In genomic region chr7:20647908-20648776, GRCh38 we compare ENCODE assay signal across 9 cellular contexts. TPM values are rescaled to one million over a fixed set of nuclear protein-coding genes. Genes with fewer than 3 reads are reported as not detected.
A peak's percentile ranks its signal among the peaks of the same experiment; 100 is the strongest.
DNase-seq lines count a peak whose midpoint lies in the region; ATAC-seq and TF ChIP-seq lines count a peak whose summit lies in the region.
"Had no signal": no experiment of that assay in that cellular context is flagged by ENCODE, and none has a peak within 500 bp of the region (broad histone marks: within the 10 kb centered on the region; RNA-seq: fewer than 3 reads in every experiment).

No MANE protein-coding gene starts in this region.

- H3K4me3 Mint-ChIP-seq in nephron = no peak overlapping the region
- H3K4me3 Mint-ChIP-seq: dendritic cell treated with granulocyte-macrophage colony-stimulating factor and Interleukin-4, amounts not matched to agents 40 ng/mL and 50 ng/mL, for 4 days had no signal

- H3K4me1 Mint-ChIP-seq in nephron = no peaks in the 10 kb centered on the region

- intact Hi-C loops in heart right ventricle (cut with DNase I) = no loop called here
- intact Hi-C loops in right cardiac atrium (cut with DNase I) = no loop called here

- ATAC-seq in heart right ventricle = no peak
- ATAC-seq in right cardiac atrium = no peak

- no peaks in the 10 kb centered on the region for H3K36me3 Mint-ChIP-seq in nephron (ENCODE audit: low read depth)

- DNase-seq in heart right ventricle (no peak), right cardiac atrium (no peak), retina (no peak), OCI-M2 (lab: John Stamatoyannopoulos, UW; ENCODE audit: unreplicated experiment) (no peak), AG08395 (ENCODE audit: low spot score) (no peak)

- no peak overlapping the region for H3K27ac ChIP-seq in heart right ventricle
- H3K27ac ChIP-seq in right cardiac atrium (ENCODE audit: low read length) = no peak overlapping the region
- H3K27ac ChIP-seq in VCaP = no peak overlapping the region

- TF ChIP-seq CTCF in heart right ventricle (IDR thresholded peaks at IDR 0.05) (peak in 5 of 9 donors; percentile 12 to 38 (median 26)), VCaP (conservative IDR thresholded peaks at IDR 0.05) (peak; percentile 84), nephron (IDR thresholded peaks at IDR 0.05; ENCODE audit: unreplicated experiment in 3 of 3) (peak; percentile 42 to 52 (median 52))

- H3K4me3 ChIP-seq in heart right ventricle = no peak overlapping the region
- no peak overlapping the region for H3K4me3 ChIP-seq in right cardiac atrium (ENCODE audit: low read length)

- peak; percentile 74 for TF ChIP-seq RAD21 in Ishikawa (IDR thresholded peaks at IDR 0.05; ENCODE audit: low read depth)

- no peaks in the 10 kb centered on the region for H3K9me3 Mint-ChIP-seq in nephron
- H3K9me3 Mint-ChIP-seq: dendritic cell treated with granulocyte-macrophage colony-stimulating factor and Interleukin-4, amounts not matched to agents 40 ng/mL and 50 ng/mL, for 4 days had no signal

- H3K27me3 Mint-ChIP-seq in nephron (ENCODE audit: low read depth) = no peaks in the 10 kb centered on the region
- H3K27me3 Mint-ChIP-seq: dendritic cell treated with granulocyte-macrophage colony-stimulating factor and Interleukin-4, amounts not matched to agents 40 ng/mL and 50 ng/mL, for 4 days had no signal

- no peak overlapping the region for H3K27ac Mint-ChIP-seq in nephron
- H3K27ac Mint-ChIP-seq: dendritic cell treated with granulocyte-macrophage colony-stimulating factor and Interleukin-4, amounts not matched to agents 40 ng/mL and 50 ng/mL, for 4 days had no signal

- H3K9me3 ChIP-seq in heart right ventricle (peaks cover 0 to under 1% (median 0%) of the 10 kb centered on the region in 11 donors), right cardiac atrium (ENCODE audit: control insufficient read depth, low read length) (no peaks in the 10 kb centered on the region)

- no peak for TF ChIP-seq EP300 in Ishikawa (IDR thresholded peaks at IDR 0.05; ENCODE audit: borderline replicate concordance)

- peaks cover 0 to 33% (median 0%) of the 10 kb centered on the region in 7 donors for H3K27me3 ChIP-seq in heart right ventricle
- H3K27me3 ChIP-seq in right cardiac atrium (ENCODE audit: control insufficient read depth, insufficient read depth) = no peaks in the 10 kb centered on the region

- no peaks in the 10 kb centered on the region for H3K4me1 ChIP-seq in heart right ventricle
- H3K4me1 ChIP-seq in right cardiac atrium (ENCODE audit: control insufficient read depth, insufficient read depth, low read length) = no peaks in the 10 kb centered on the region

- no peaks in the 10 kb centered on the region for H3K36me3 ChIP-seq in heart right ventricle

- WGBS in heart right ventricle, 2 donors = 25 to 26% methylated on average over 9 of the region's 9 CpGs
- 29% methylated on average over 9 of the region's 9 CpGs for WGBS in right cardiac atrium

TF ChIP-seq in Ishikawa, 13 proteins besides CTCF, POLR2A, EP300 and RAD21:
- no peak for TF ChIP-seq YY1 (IDR thresholded peaks at IDR 0.05; ENCODE audit: low read depth)
- peak; percentile 71 for TF ChIP-seq CEBPB (IDR thresholded peaks at IDR 0.05)

RNA-seq across cellular contexts. Expression of gene ABCB5, which starts 32.7 kb away (rescaled TPM):
- total RNA-seq in heart right ventricle (not detected), right cardiac atrium (not detected)
- polyA plus RNA-seq in heart right ventricle (not detected), right cardiac atrium (not detected)

Comparison
In these comparisons a context has a peak if more than half of its experiments do, and no peak if none do; other contexts are left out.
1. CTCF ChIP-seq: peak in every context shown above with its lines; median percentile 84 in VCaP; 52 in nephron; 26 in heart right ventricle.